ENCODE assay signal across 13 cellular contexts in the genomic region with DNA sequence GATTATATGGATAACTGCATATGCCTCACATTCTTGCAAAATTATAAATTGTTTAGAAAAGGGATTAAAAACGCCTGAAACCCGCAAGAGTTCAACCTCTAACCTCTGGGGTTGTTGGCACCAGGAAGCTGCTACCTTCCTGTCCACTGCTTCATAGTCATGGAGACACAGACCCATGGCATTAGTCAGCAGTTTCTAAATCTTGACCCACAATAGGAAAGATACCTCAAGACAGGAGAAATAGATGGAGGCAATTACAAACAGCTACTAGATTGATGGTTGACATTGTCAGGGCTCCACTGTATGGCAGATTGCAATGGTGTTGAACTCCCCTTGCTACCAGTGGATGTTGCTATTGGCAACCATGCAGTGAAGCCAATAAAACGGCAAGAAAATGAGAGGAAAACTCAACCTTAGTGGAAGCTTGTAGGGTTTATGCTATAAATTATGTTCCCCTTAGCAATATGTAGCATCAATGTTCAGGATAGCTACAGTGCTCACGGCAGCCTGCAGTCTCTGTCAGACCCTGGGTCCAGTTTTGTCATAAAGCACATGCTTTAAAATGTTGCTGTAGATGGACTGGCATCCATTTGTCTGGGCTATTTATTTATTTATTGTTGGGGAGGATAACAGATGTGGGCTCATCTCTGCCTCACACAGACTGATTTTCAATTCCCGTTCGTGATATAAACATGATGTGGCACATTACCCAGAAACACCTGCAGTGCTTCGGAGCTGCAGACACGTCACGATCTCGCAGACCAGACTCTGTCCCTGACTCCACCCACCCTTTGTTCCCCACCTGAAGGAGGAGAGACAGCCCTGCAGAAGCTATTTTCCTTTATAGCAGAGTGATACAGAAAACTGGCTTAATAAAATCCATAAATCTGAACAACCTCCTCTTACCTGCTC.
DNase-seq lines count a peak whose midpoint lies in the region; ATAC-seq, FAIRE-seq and TF ChIP-seq lines count a peak whose summit lies in the region.
"Had no signal": no experiment of that assay in that cellular context is flagged by ENCODE, and none has a peak within 500 bp of the region (broad histone marks: within the 10 kb centered on the region; RNA-seq: fewer than 3 reads in every experiment).

No MANE protein-coding gene starts in this region.

- H3K4me1 Mint-ChIP-seq in endothelial cell (ENCODE audit: unreplicated experiment), result peaks cover 39% of the 10 kb centered on the region
- H3K4me1 Mint-ChIP-seq: natural killer cell had no signal

- H3K27ac ChIP-seq in KMS-11 (peak overlapping the region; percentile 27; the same call in 1 of the 2 replicates), RWPE2 (ENCODE audit: poor library complexity, severe bottlenecking) (no peak overlapping the region)
- H3K27ac ChIP-seq: adrenal gland, stomach had no signal

- TF ChIP-seq CTCF in KMS-11 (conservative IDR thresholded peaks at IDR 0.05; ENCODE audit: low read depth, low read length) (no peak), RWPE2 (IDR thresholded peaks at IDR 0.05; ENCODE audit: poor library complexity, severe bottlenecking) (no peak), endothelial cell (IDR thresholded peaks at IDR 0.05; ENCODE audit: unreplicated experiment) (no peak)

- H3K4me3 Mint-ChIP-seq in endothelial cell (ENCODE audit: unreplicated experiment), result no peak overlapping the region
- H3K4me3 Mint-ChIP-seq: natural killer cell had no signal

- H3K27me3 ChIP-seq in KMS-11 (ENCODE audit: insufficient read depth, low read depth), result no peaks in the 10 kb centered on the region
- no peaks in the 10 kb centered on the region for H3K27me3 ChIP-seq in RWPE2 (ENCODE audit: insufficient read depth, poor library complexity, severe bottlenecking)
- H3K27me3 ChIP-seq: adrenal gland had no signal

- DNase-seq in GM12891 (ENCODE audit: insufficient read length, low spot score) (no peak), RWPE2 (ENCODE audit: low spot score) (no peak), iris pigment epithelial cell (ENCODE audit: low read depth) (peak; percentile 47), Right ventricle myocardium inferior (ENCODE audit: missing footprints) (no peak), endothelial cell (ENCODE audit: low spot score) (no peak)
- DNase-seq: adrenal gland; effector memory CD4-positive, alpha-beta T cell; natural killer cell; PC-3; stomach had no signal

- no peaks in the 10 kb centered on the region for H3K36me3 Mint-ChIP-seq in endothelial cell (ENCODE audit: low read depth, unreplicated experiment)
- H3K36me3 Mint-ChIP-seq: natural killer cell had no signal

- no peaks in the 10 kb centered on the region for H3K9me3 ChIP-seq in RWPE2 (ENCODE audit: severe bottlenecking)
- H3K9me3 ChIP-seq: adrenal gland, stomach had no signal

- H4K20me1 ChIP-seq in KMS-11 (ENCODE audit: insufficient read depth), result no peaks in the 10 kb centered on the region

- ATAC-seq in RWPE2 (ENCODE audit: low read depth) (peak; percentile 46; the same call in 2 of the 3 replicates), GM18909 (IDR thresholded peaks at IDR 0.05; ENCODE audit: poor library complexity, unreplicated experiment) (no peak), HG03378 (IDR thresholded peaks at IDR 0.05; ENCODE audit: unreplicated experiment) (no peak), Right ventricle myocardium inferior (no peak)
- ATAC-seq: natural killer cell, PC-3 had no signal

- H3K4me2 ChIP-seq in KMS-11, result peak overlapping the region; percentile 29

- intact Hi-C loops in Right ventricle myocardium inferior (cut with DNase I), result no loop called here

- H3K9me3 Mint-ChIP-seq in endothelial cell (ENCODE audit: unreplicated experiment), result no peaks in the 10 kb centered on the region
- H3K9me3 Mint-ChIP-seq: natural killer cell had no signal

- peak overlapping the region; percentile 1; the same call in 1 of the 2 replicates for H3K9ac ChIP-seq in KMS-11

- H3K27ac Mint-ChIP-seq in endothelial cell (ENCODE audit: unreplicated experiment), result no peak overlapping the region
- H3K27ac Mint-ChIP-seq: natural killer cell had no signal

- peak; percentile 43 for FAIRE-seq in GM12891 (lab: Jason Lieb, UNC)

- H3K27me3 Mint-ChIP-seq in endothelial cell (ENCODE audit: unreplicated experiment), result peaks cover 2% of the 10 kb centered on the region

- no peak for TF ChIP-seq POLR2A in GM12891 (IDR thresholded peaks at IDR 0.05; ENCODE audit: low read depth, low read length)

- peaks cover 16% of the 10 kb centered on the region for H3K4me1 ChIP-seq in KMS-11 (ENCODE audit: low read depth, poor library complexity, severe bottlenecking)
- no peaks in the 10 kb centered on the region for H3K4me1 ChIP-seq in RWPE2 (ENCODE audit: insufficient read depth, poor library complexity, severe bottlenecking)
- H3K4me1 ChIP-seq: adrenal gland, stomach had no signal

- H2AFZ ChIP-seq in KMS-11 (ENCODE audit: low read depth), result peak overlapping the region; percentile 41

- no peaks in the 10 kb centered on the region for H3K79me2 ChIP-seq in KMS-11 (ENCODE audit: insufficient read depth, low read depth)

- no peaks in the 10 kb centered on the region for H3K36me3 ChIP-seq in KMS-11 (ENCODE audit: insufficient read depth)
- no peaks in the 10 kb centered on the region for H3K36me3 ChIP-seq in RWPE2 (ENCODE audit: low read depth)
- H3K36me3 ChIP-seq: adrenal gland, stomach had no signal

- no peak overlapping the region for H3K4me3 ChIP-seq in KMS-11 (IDR thresholded peaks at IDR 0.05; ENCODE audit: insufficient read depth, low read depth, low read length)
- no peak overlapping the region for H3K4me3 ChIP-seq in RWPE2 (ENCODE audit: severe bottlenecking)
- H3K4me3 ChIP-seq: adrenal gland, stomach had no signal

TF ChIP-seq in GM12891, 5 proteins besides CTCF, POLR2A, EP300 and RAD21:
- no peak for TF ChIP-seq PAX5 (IDR thresholded peaks at IDR 0.05; ENCODE audit: insufficient read depth, low read length, severe bottlenecking)
- TF ChIP-seq POU2F2 (IDR thresholded peaks at IDR 0.05; ENCODE audit: low read depth, low read length), result no peak
- TF ChIP-seq TAF1 (IDR thresholded peaks at IDR 0.05; ENCODE audit: low read depth, low read length), result no peak
- no peak for TF ChIP-seq POLR2AphosphoS5 (IDR thresholded peaks at IDR 0.05; ENCODE audit: low read depth, low read length)
- no peak for TF ChIP-seq SPI1 (IDR thresholded peaks at IDR 0.05; ENCODE audit: low read depth, low read length)
